21 cellular contexts compared by ENCODE assay signal in genomic region chr4:104969394-104970066, GRCh38.
DNase-seq lines count a peak whose midpoint lies in the region; ATAC-seq and TF ChIP-seq lines count a peak whose summit lies in the region.
"Had no signal": no experiment of that assay in that cellular context is flagged by ENCODE, and none has a peak within 500 bp of the region (broad histone marks: within the 10 kb centered on the region; RNA-seq: fewer than 3 reads in every experiment).

No MANE protein-coding gene starts in this region.

- no peak for TF ChIP-seq POLR2A in NB4 (IDR thresholded peaks at IDR 0.05; ENCODE audit: extremely low read depth, insufficient read length)

- H3K4me3 ChIP-seq in GM12865 (ENCODE audit: low read depth, low read length) = no peak overlapping the region
- no peak overlapping the region for H3K4me3 ChIP-seq in NB4 (ENCODE audit: low read depth, low read length)
- H3K4me3 ChIP-seq in epithelial cell of esophagus (ENCODE audit: low read length) = no peak overlapping the region
- H3K4me3 ChIP-seq: prostate gland, thyroid gland had no signal

- ATAC-seq in omental fat pad (ENCODE audit: low FRiP score) = peak; percentile 84
- ATAC-seq in HG02588 (IDR thresholded peaks at IDR 0.05; ENCODE audit: unreplicated experiment) = no peak
- no peak for ATAC-seq in GM18867 (IDR thresholded peaks at IDR 0.05; ENCODE audit: unreplicated experiment)
- no peak for ATAC-seq in GM21526 (IDR thresholded peaks at IDR 0.05; ENCODE audit: low FRiP score, unreplicated experiment)
- ATAC-seq: activated CD4-positive, CD25-positive, alpha-beta regulatory T cell treated with anti-CD3 and anti-CD28 coated beads, Interleukin-2, amount 50 U/mL, for 24 hours had no signal

- DNase-seq in GM12865 (ENCODE audit: low read depth) = peak; percentile 33
- DNase-seq in NB4 (ENCODE audit: low read depth) = peak; percentile 27
- DNase-seq in epithelial cell of esophagus (ENCODE audit: low read depth) = peak; percentile 45
- no peak for DNase-seq in omental fat pad (ENCODE audit: low spot score)
- DNase-seq in RKO (ENCODE audit: low spot score) = no peak
- DNase-seq: activated CD4-positive, alpha-beta T cell treated with anti-CD3 and anti-CD28 coated beads, Interleukin-2, amount 50 U/mL, for 48 hours; activated CD8-positive, alpha-beta memory T cell treated with anti-CD3 and anti-CD28 coated beads, Interleukin-2, amount 50 U/mL, for 4 hours; activated naive CD4-positive, alpha-beta T cell treated with anti-CD3 and anti-CD28 coated beads, Interleukin-2, amount 50 U/mL, for 16 hours; amniotic stem cell; BE2C; brain microvascular endothelial cell; hippocampal formation; NCI-H510A treated with DMSO at 0.1 percent for 48 hours; stimulated activated CD4-positive, alpha-beta T cell treated with anti-CD3 and anti-CD28 coated beads, Interleukin-15, amount 100 ng/mL, for 24 hours; stimulated activated naive CD4-positive, alpha-beta T cell; thyroid gland had no signal

- TF ChIP-seq CTCF in GM12865 (IDR thresholded peaks at IDR 0.05; ENCODE audit: insufficient read depth, low read depth, low read length, missing control alignments) = no peak
- no peak for TF ChIP-seq CTCF in NB4 (IDR thresholded peaks at IDR 0.05; ENCODE audit: low read depth, low read length)
- TF ChIP-seq CTCF in epithelial cell of esophagus (IDR thresholded peaks at IDR 0.05; ENCODE audit: insufficient read depth, low read depth, low read length, missing control alignments) = no peak
- TF ChIP-seq CTCF in omental fat pad (IDR thresholded peaks at IDR 0.05) = no peak

Comparison
In these comparisons a context has a peak if more than half of its experiments do, and no peak if none do; other contexts are left out.
1. DNase-seq: peak in GM12865 (single experiment), NB4 (single experiment) and epithelial cell of esophagus (single experiment); none in omental fat pad (single experiment) and RKO (single experiment).